Comparison of ENCODE assay signal across 1 cellular context in genomic region chr22:45163417-45164216, GRCh38.
TF ChIP-seq lines count a peak whose summit lies in the region.

TSS of gene NUP50 (plus strand) at chr22:45163925. CDS start at chr22:45168178, 4,253 bp downstream.

TF ChIP-seq in HepG2, 621 proteins besides CTCF, POLR2A, EP300 and RAD21 (continued from another document and continues in another):
- TF ChIP-seq ZBTB4 (CRISPR knock-in tag; IDR thresholded peaks at IDR 0.05; ENCODE audit: borderline replicate concordance) (peak; percentile 87), ZNF670 (CRISPR knock-in tag; IDR thresholded peaks at IDR 0.05; ENCODE audit: borderline replicate concordance) (no peak; the same call in 1 of the 2 replicates), ZNF773 (CRISPR knock-in tag; IDR thresholded peaks at IDR 0.05; ENCODE audit: borderline replicate concordance) (0 out of 2 replicates have a peak, but pooled peaks have one; percentile 59), SMARCC2 (IDR thresholded peaks at IDR 0.05) (no peak), ZUFSP (CRISPR knock-in tag; IDR thresholded peaks at IDR 0.05; ENCODE audit: borderline replicate concordance) (no peak), HNF4A (CRISPR knock-in tag; IDR thresholded peaks at IDR 0.05) (peak; percentile 44; the same call in 1 of the 2 replicates), NONO (IDR thresholded peaks at IDR 0.05) (no peak), NONO (CRISPR knock-in tag; conservative IDR thresholded peaks at IDR 0.05) (peak; percentile 91), MEF2D (CRISPR knock-in tag; IDR thresholded peaks at IDR 0.05) (0 out of 2 replicates have a peak, but pooled peaks have one; percentile 26), ZBTB38 (CRISPR knock-in tag; IDR thresholded peaks at IDR 0.05) (peak; percentile 91), ASH2L (IDR thresholded peaks at IDR 0.05; ENCODE audit: insufficient read length, low read depth, low read length) (peak; percentile 71), NBN (conservative IDR thresholded peaks at IDR 0.05) (no peak), NCOA1 (CRISPR knock-in tag; IDR thresholded peaks at IDR 0.05) (0 out of 2 replicates have a peak, but pooled peaks have one; percentile 60), MLXIP (CRISPR knock-in tag; IDR thresholded peaks at IDR 0.05; ENCODE audit: borderline replicate concordance) (0 out of 2 replicates have a peak, but pooled peaks have one; percentile 66), ZBTB1 (CRISPR knock-in tag; IDR thresholded peaks at IDR 0.05; ENCODE audit: borderline replicate concordance) (no peak), KLF11 (CRISPR knock-in tag; IDR thresholded peaks at IDR 0.05) (no peak), SP140L (CRISPR knock-in tag; IDR thresholded peaks at IDR 0.05; ENCODE audit: borderline replicate concordance) (no peak), FOXC1 (CRISPR knock-in tag; IDR thresholded peaks at IDR 0.05; ENCODE audit: borderline replicate concordance) (peak; percentile 96), CCAR2 (optimal IDR thresholded peaks at IDR 0.05; ENCODE audit: low read depth, low read length) (no peak), ZNF383 (CRISPR knock-in tag; IDR thresholded peaks at IDR 0.05; ENCODE audit: borderline replicate concordance) (0 out of 2 replicates have a peak, but pooled peaks have one; percentile 47), RERE (CRISPR knock-in tag; IDR thresholded peaks at IDR 0.05; ENCODE audit: low read depth) (peak; percentile 33; the same call in 1 of the 2 replicates), ZSCAN31 (CRISPR knock-in tag; IDR thresholded peaks at IDR 0.05; ENCODE audit: low read depth) (peak; percentile 79; the same call in 1 of the 2 replicates), SIN3B (IDR thresholded peaks at IDR 0.05; ENCODE audit: low read length) (no peak), GRHL1 (CRISPR knock-in tag; conservative IDR thresholded peaks at IDR 0.05) (no peak), MLLT10 (CRISPR knock-in tag; IDR thresholded peaks at IDR 0.05) (no peak), HIVEP1 (CRISPR knock-in tag; IDR thresholded peaks at IDR 0.05) (peak; percentile 95), JDP2 (CRISPR knock-in tag; IDR thresholded peaks at IDR 0.05; ENCODE audit: borderline replicate concordance) (no peak; the same call in 1 of the 2 replicates), ARNT2 (CRISPR knock-in tag; IDR thresholded peaks at IDR 0.05; ENCODE audit: low read depth) (peak; percentile 98), ADNP (CRISPR knock-in tag; IDR thresholded peaks at IDR 0.05) (no peak), MEIS2 (CRISPR knock-in tag; IDR thresholded peaks at IDR 0.05) (peak; percentile 74; the same call in 1 of the 2 replicates), ZSCAN30 (CRISPR knock-in tag; IDR thresholded peaks at IDR 0.05) (no peak), TRAFD1 (CRISPR knock-in tag; IDR thresholded peaks at IDR 0.05; ENCODE audit: borderline replicate concordance) (no peak), ZMAT5 (CRISPR knock-in tag; IDR thresholded peaks at IDR 0.05; ENCODE audit: borderline replicate concordance, low read depth) (peak; percentile 84; the same call in 1 of the 2 replicates), ZNF782 (CRISPR knock-in tag; IDR thresholded peaks at IDR 0.05; ENCODE audit: borderline replicate concordance) (peak; percentile 69; the same call in 1 of the 2 replicates), ZNF382 (CRISPR knock-in tag; IDR thresholded peaks at IDR 0.05; ENCODE audit: borderline replicate concordance) (no peak), SIN3A (IDR thresholded peaks at IDR 0.05; ENCODE audit: borderline replicate concordance, low read depth, low read length) (peak; percentile 83; the same call in 1 of the 2 replicates), CREB1 (IDR thresholded peaks at IDR 0.05) (peak; percentile 38; the same call in 1 of the 2 replicates), CREB1 (CRISPR knock-in tag; IDR thresholded peaks at IDR 0.05) (no peak), GMEB2 (CRISPR knock-in tag; IDR thresholded peaks at IDR 0.05; ENCODE audit: low read depth) (no peak), RORA (CRISPR knock-in tag; IDR thresholded peaks at IDR 0.05) (no peak), ONECUT2 (CRISPR knock-in tag; IDR thresholded peaks at IDR 0.05) (peak; percentile 32; the same call in 1 of the 2 replicates)
